Comparison of ENCODE assay signal across 18 cellular contexts in the genomic region with DNA sequence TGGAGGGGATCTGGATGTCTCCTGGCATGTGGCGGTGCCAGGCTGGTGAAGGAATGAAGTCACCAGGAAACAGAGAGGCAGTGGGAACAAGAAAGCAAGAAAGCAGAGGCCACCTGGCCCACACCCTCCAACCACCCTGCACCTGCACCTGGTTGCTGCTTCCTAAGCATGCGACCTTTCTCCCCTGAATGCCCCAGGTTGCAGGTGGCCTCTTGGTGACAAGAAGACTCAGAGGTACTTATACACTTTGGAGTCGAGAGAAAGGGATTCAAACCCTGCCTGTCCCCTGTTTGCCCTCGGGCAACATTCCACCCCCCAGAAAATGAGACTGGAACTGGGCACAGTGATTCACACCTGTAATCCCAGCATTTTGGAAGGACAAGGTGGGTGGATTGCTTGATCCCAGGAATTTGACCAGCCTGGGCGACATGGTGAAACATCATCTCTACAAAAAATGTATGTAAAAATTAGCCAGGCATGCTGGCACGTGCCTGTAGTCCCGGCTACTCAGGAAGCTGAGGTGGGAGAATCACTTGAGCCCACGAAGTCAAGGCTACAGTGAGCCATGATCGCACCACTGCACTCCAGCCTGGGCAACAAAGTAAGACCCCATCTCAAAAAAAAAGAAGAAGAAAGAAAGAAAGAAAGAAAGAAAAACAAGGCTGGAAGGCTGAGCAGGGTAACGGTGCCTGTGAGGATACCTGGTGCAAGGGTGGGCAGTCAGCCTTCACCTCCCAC.
"Had no signal": no experiment of that assay in that cellular context is flagged by ENCODE, and none has a peak within 500 bp of the region (broad histone marks: within the 10 kb centered on the region; RNA-seq: fewer than 3 reads in every experiment).

No MANE protein-coding gene starts in this region.

- H3K4me3 Mint-ChIP-seq: activated naive CD8-positive, alpha-beta T cell treated with anti-CD3 and anti-CD28 coated beads, Interleukin-2, amount 10 ng/mL, durations not matched to agents 7 days and 5 days; memory B cell; natural killer cell had no signal

- H3K27ac ChIP-seq: left lung, prostate gland, skin epidermis had no signal

- H3K36me3 Mint-ChIP-seq: activated naive CD8-positive, alpha-beta T cell treated with anti-CD3 and anti-CD28 coated beads, Interleukin-2, amount 10 ng/mL, durations not matched to agents 7 days and 5 days; brain; natural killer cell had no signal

- DNase-seq: activated CD4-positive, CD25-positive, alpha-beta regulatory T cell treated with anti-CD3 and anti-CD28 coated beads, Interleukin-2, amount 50 U/mL, for 72 hours; activated naive CD4-positive, alpha-beta T cell; activated naive CD8-positive, alpha-beta T cell treated with anti-CD3 and anti-CD28 coated beads, Interleukin-2, amount 10 ng/mL, durations not matched to agents 7 days and 5 days; activated T-cell treated with anti-CD3 and anti-CD28 coated beads for 4 hours; cerebellar nuclear complex; dermis blood vessel endothelial cell; left lung; natural killer cell; right cardiac atrium; stimulated activated CD4-positive, alpha-beta T cell treated with anti-CD3 and anti-CD28 coated beads, Interleukin-4, amount 100 ng/mL, for 24 hours; stimulated activated naive CD4-positive, alpha-beta T cell; trophoblast cell had no signal

- H3K27ac Mint-ChIP-seq: activated naive CD8-positive, alpha-beta T cell treated with anti-CD3 and anti-CD28 coated beads, Interleukin-2, amount 10 ng/mL, durations not matched to agents 7 days and 5 days; memory B cell; natural killer cell had no signal

- H3K9me3 ChIP-seq: left lung, prostate gland had no signal

- H3K4me1 ChIP-seq: gastroesophageal sphincter, prostate gland had no signal

- H3K4me3 ChIP-seq: gastroesophageal sphincter, left lung, prostate gland, skin epidermis had no signal

- FAIRE-seq: keratinocyte had no signal

- H3K36me3 ChIP-seq: gastroesophageal sphincter, left lung, prostate gland had no signal

- ATAC-seq: gastroesophageal sphincter, natural killer cell had no signal

- H3K9me3 Mint-ChIP-seq: activated naive CD8-positive, alpha-beta T cell treated with anti-CD3 and anti-CD28 coated beads, Interleukin-2, amount 10 ng/mL, durations not matched to agents 7 days and 5 days; natural killer cell had no signal
